Comparison of ENCODE assay signal across 19 cellular contexts in the genomic region with DNA sequence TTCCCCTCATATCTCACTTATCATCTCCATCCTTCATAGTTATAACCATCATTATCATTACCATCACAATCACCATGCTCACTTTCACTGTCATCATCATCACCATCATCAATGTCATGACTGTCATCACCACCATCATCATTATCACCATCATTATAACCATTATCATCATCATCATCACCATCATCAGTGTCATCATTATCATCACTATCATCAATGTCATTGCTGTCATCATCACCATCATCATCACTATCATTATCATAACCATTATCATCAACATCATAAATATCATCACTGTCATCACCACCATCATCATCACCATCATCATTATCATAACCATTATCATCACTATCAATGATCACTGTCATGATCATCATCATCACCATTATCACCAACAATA. TPM values are rescaled to one million over a fixed set of nuclear protein-coding genes. Genes with fewer than 3 reads are reported as not detected.
DNase-seq lines count a peak whose midpoint lies in the region; ATAC-seq, FAIRE-seq and TF ChIP-seq lines count a peak whose summit lies in the region.
"Had no signal": no experiment of that assay in that cellular context is flagged by ENCODE, and none has a peak within 500 bp of the region (broad histone marks: within the 10 kb centered on the region; RNA-seq: fewer than 3 reads in every experiment).

No MANE protein-coding gene starts in this region.

- CTCF ChIA-PET in HEK293 (lab: Yijun Ruan, JAX): interaction anchor here (0.8 to 1.6 kb wide), 2 partner anchors 22 to 159 kb away, joined by 4 to 6 read pairs; no protein-coding TSS in a partner anchor

- H3K27ac ChIP-seq in HEK293 (ENCODE audit: extremely low read depth, low read depth, low read length): no peak overlapping the region
- no peak overlapping the region for H3K27ac ChIP-seq in left ventricle myocardium inferior (replicated peaks)

- H3K36me3 ChIP-seq in HEK293 (ENCODE audit: control insufficient read depth in 2 of 2, insufficient read depth in 1 of 2, low read length in 2 of 2): no peaks in the 10 kb centered on the region
- H3K36me3 ChIP-seq in mucosa of descending colon (ENCODE audit: low read depth): no peaks in the 10 kb centered on the region
- no peaks in the 10 kb centered on the region for H3K36me3 ChIP-seq in left ventricle myocardium inferior

- H3K27me3 ChIP-seq in left ventricle myocardium inferior (ENCODE audit: low read depth): no peaks in the 10 kb centered on the region

- H3K9me3 ChIP-seq in HEK293 (ENCODE audit: control insufficient read depth, insufficient read depth, low read depth, low read length): no peaks in the 10 kb centered on the region
- H3K9me3 ChIP-seq in mucosa of descending colon: no peaks in the 10 kb centered on the region
- H3K9me3 ChIP-seq in left ventricle myocardium inferior (replicated peaks): no peaks in the 10 kb centered on the region

- H3K4me3 ChIP-seq in HEK293 (ENCODE audit: low read depth, low read length): no peak overlapping the region
- H3K4me3 ChIP-seq in mucosa of descending colon: peak overlapping the region; percentile 3
- no peak overlapping the region for H3K4me3 ChIP-seq in left ventricle myocardium inferior
- H3K4me3 ChIP-seq: GM12878 had no signal

- POLR2A ChIA-PET in HEK293 (lab: Yijun Ruan, JAX): no interaction called here

- H3K4me1 ChIP-seq in HEK293 (ENCODE audit: control insufficient read depth, insufficient read depth, low read length) (no peaks in the 10 kb centered on the region), mucosa of descending colon (ENCODE audit: low read depth) (no peaks in the 10 kb centered on the region), left ventricle myocardium inferior (peaks cover 31% of the 10 kb centered on the region)

- ATAC-seq in mucosa of descending colon (no peak), GM19397 (IDR thresholded peaks at IDR 0.05; ENCODE audit: unreplicated experiment) (no peak)
- ATAC-seq: GM12878 had no signal

- peak; percentile 87 for FAIRE-seq in HTR-8/SVneo (lab: Jason Lieb, UNC)
- FAIRE-seq: GM12878, GM19239 had no signal

- DNase-seq in HTR-8/SVneo (ENCODE audit: insufficient read length, low spot score) (no peak), mucosa of descending colon (no peak), NCI-H2029 treated with DMSO at 0.1 percent for 48 hours (lab: John Stamatoyannopoulos, UW) (no peak), left ventricle myocardium inferior (no peak)
- DNase-seq: C1 segment of cervical spinal cord; Calu3; CD4-positive, alpha-beta memory T cell; COR-L47; DMS79; EL; GDM1; GOT3; H7; HCEC 1CT; HFFc6 had no signal

- intact Hi-C loops in mucosa of descending colon (cut with DNase I, micrococcal nuclease) (no loop called here), left ventricle myocardium inferior (cut with micrococcal nuclease) (no loop called here)

- no peak for TF ChIP-seq CTCF in HEK293 (tag by site-specific recombination; IDR thresholded peaks at IDR 0.05)
- TF ChIP-seq CTCF in mucosa of descending colon (IDR thresholded peaks at IDR 0.05): no peak
- no peak for TF ChIP-seq CTCF in left ventricle myocardium inferior (IDR thresholded peaks at IDR 0.05; ENCODE audit: borderline replicate concordance)

TF ChIP-seq in HEK293, 187 proteins besides CTCF, POLR2A, EP300 and RAD21 (continues in another document):
- TF ChIP-seq SP2 (tag by site-specific recombination; IDR thresholded peaks at IDR 0.05): no peak
- TF ChIP-seq ZNF175 (tag by site-specific recombination; IDR thresholded peaks at IDR 0.05): no peak
- no peak for TF ChIP-seq ZNF37A (tag by site-specific recombination; IDR thresholded peaks at IDR 0.05)
- TF ChIP-seq, protein P1, sequence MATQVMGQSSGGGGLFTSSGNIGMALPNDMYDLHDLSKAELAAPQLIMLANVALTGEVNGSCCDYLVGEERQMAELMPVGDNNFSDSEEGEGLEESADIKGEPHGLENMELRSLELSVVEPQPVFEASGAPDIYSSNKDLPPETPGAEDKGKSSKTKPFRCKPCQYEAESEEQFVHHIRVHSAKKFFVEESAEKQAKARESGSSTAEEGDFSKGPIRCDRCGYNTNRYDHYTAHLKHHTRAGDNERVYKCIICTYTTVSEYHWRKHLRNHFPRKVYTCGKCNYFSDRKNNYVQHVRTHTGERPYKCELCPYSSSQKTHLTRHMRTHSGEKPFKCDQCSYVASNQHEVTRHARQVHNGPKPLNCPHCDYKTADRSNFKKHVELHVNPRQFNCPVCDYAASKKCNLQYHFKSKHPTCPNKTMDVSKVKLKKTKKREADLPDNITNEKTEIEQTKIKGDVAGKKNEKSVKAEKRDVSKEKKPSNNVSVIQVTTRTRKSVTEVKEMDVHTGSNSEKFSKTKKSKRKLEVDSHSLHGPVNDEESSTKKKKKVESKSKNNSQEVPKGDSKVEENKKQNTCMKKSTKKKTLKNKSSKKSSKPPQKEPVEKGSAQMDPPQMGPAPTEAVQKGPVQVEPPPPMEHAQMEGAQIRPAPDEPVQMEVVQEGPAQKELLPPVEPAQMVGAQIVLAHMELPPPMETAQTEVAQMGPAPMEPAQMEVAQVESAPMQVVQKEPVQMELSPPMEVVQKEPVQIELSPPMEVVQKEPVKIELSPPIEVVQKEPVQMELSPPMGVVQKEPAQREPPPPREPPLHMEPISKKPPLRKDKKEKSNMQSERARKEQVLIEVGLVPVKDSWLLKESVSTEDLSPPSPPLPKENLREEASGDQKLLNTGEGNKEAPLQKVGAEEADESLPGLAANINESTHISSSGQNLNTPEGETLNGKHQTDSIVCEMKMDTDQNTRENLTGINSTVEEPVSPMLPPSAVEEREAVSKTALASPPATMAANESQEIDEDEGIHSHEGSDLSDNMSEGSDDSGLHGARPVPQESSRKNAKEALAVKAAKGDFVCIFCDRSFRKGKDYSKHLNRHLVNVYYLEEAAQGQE (tag by site-specific recombination; IDR thresholded peaks at IDR 0.05): no peak
- no peak for TF ChIP-seq ZNF266 (tag by site-specific recombination; IDR thresholded peaks at IDR 0.05; ENCODE audit: low read depth)
- TF ChIP-seq, protein P2, sequence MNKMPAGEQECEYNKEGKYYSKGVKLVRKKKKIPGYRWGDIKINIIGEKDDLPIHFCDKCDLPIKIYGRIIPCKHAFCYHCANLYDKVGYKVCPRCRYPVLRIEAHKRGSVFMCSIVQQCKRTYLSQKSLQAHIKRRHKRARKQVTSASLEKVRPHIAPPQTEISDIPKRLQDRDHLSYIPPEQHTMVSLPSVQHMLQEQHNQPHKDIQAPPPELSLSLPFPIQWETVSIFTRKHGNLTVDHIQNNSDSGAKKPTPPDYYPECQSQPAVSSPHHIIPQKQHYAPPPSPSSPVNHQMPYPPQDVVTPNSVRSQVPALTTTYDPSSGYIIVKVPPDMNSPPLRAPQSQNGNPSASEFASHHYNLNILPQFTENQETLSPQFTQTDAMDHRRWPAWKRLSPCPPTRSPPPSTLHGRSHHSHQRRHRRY (tag by site-specific recombination; IDR thresholded peaks at IDR 0.05): no peak
- no peak for TF ChIP-seq HOXC10 (CRISPR knock-in tag; IDR thresholded peaks at IDR 0.05)
- TF ChIP-seq ZSCAN23 (tag by site-specific recombination; IDR thresholded peaks at IDR 0.05): no peak
- TF ChIP-seq ZNF658 (tag by site-specific recombination; IDR thresholded peaks at IDR 0.05): peak; percentile 58; the same call in 1 of the 2 replicates
- TF ChIP-seq, protein P3, sequence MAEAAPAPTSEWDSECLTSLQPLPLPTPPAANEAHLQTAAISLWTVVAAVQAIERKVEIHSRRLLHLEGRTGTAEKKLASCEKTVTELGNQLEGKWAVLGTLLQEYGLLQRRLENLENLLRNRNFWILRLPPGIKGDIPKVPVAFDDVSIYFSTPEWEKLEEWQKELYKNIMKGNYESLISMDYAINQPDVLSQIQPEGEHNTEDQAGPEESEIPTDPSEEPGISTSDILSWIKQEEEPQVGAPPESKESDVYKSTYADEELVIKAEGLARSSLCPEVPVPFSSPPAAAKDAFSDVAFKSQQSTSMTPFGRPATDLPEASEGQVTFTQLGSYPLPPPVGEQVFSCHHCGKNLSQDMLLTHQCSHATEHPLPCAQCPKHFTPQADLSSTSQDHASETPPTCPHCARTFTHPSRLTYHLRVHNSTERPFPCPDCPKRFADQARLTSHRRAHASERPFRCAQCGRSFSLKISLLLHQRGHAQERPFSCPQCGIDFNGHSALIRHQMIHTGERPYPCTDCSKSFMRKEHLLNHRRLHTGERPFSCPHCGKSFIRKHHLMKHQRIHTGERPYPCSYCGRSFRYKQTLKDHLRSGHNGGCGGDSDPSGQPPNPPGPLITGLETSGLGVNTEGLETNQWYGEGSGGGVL (tag by site-specific recombination; IDR thresholded peaks at IDR 0.05): 0 out of 2 replicates have a peak, but pooled peaks have one; percentile 14
- TF ChIP-seq ZBTB8A (tag by site-specific recombination; IDR thresholded peaks at IDR 0.05): no peak
- TF ChIP-seq ZNF132 (tag by site-specific recombination; IDR thresholded peaks at IDR 0.05; ENCODE audit: borderline replicate concordance): no peak
- TF ChIP-seq, protein P4, sequence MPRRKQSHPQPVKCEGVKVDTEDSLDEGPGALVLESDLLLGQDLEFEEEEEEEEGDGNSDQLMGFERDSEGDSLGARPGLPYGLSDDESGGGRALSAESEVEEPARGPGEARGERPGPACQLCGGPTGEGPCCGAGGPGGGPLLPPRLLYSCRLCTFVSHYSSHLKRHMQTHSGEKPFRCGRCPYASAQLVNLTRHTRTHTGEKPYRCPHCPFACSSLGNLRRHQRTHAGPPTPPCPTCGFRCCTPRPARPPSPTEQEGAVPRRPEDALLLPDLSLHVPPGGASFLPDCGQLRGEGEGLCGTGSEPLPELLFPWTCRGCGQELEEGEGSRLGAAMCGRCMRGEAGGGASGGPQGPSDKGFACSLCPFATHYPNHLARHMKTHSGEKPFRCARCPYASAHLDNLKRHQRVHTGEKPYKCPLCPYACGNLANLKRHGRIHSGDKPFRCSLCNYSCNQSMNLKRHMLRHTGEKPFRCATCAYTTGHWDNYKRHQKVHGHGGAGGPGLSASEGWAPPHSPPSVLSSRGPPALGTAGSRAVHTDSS (tag by site-specific recombination; IDR thresholded peaks at IDR 0.05): peak; percentile 91

RNA-seq across cellular contexts. Expression of a gene that starts 44.1 kb away (rescaled TPM):
- 1 to 10 TPM; 3.7 to 5.3 (median 4.5) TPM for total RNA-seq in mucosa of descending colon
- 1.1 TPM for total RNA-seq in left ventricle myocardium inferior
- total RNA-seq: Calu3; CD4-positive, alpha-beta memory T cell; GM12878 had no signal
